ENCODE assay signal across 1 cellular context in genomic region chr5:131994533-131995226, GRCh38.
TF ChIP-seq lines count a peak whose summit lies in the region.

No MANE protein-coding gene starts in this region.

TF ChIP-seq in H1, 55 proteins besides CTCF, POLR2A, EP300 and RAD21:
- TF ChIP-seq GTF2F1 (IDR thresholded peaks at IDR 0.05; ENCODE audit: borderline replicate concordance, low read depth, low read length), result no peak
- TF ChIP-seq YY1 (IDR thresholded peaks at IDR 0.05; ENCODE audit: low read depth, low read length), result no peak
- no peak for TF ChIP-seq USF2 (IDR thresholded peaks at IDR 0.05; ENCODE audit: low read length)
- TF ChIP-seq KDM5A (IDR thresholded peaks at IDR 0.05; ENCODE audit: low read length), result no peak
- TF ChIP-seq CREB1 (IDR thresholded peaks at IDR 0.05), result no peak
- TF ChIP-seq ASH2L (IDR thresholded peaks at IDR 0.05; ENCODE audit: low read length), result peak; percentile 37
- TF ChIP-seq GABPA (IDR thresholded peaks at IDR 0.05; ENCODE audit: borderline replicate concordance, insufficient read depth, low read length), result no peak
- no peak for TF ChIP-seq RFX5 (IDR thresholded peaks at IDR 0.05; ENCODE audit: borderline replicate concordance, low read depth, low read length)
- TF ChIP-seq SP1 (IDR thresholded peaks at IDR 0.05; ENCODE audit: low read depth, low read length), result 0 out of 2 replicates have a peak, but pooled peaks have one; percentile 28
- TF ChIP-seq TAF7 (optimal IDR thresholded peaks at IDR 0.05; ENCODE audit: borderline replicate concordance, low read depth, low read length), result no peak
- TF ChIP-seq CHD7 (IDR thresholded peaks at IDR 0.05; ENCODE audit: insufficient replicate concordance, low read length), result no peak
- TF ChIP-seq SP2 (IDR thresholded peaks at IDR 0.05; ENCODE audit: low read length), result no peak
- TF ChIP-seq SAP30 (IDR thresholded peaks at IDR 0.05; ENCODE audit: insufficient read depth, insufficient replicate concordance, low read length), result no peak
- TF ChIP-seq KDM4A (IDR thresholded peaks at IDR 0.05; ENCODE audit: low read depth, low read length, severe bottlenecking), result no peak
- TF ChIP-seq SIN3A (conservative IDR thresholded peaks at IDR 0.05 in 1 of 2, IDR thresholded peaks at IDR 0.05 in 1 of 2; ENCODE audit: low read depth in 1 of 2, low read length in 2 of 2), result 0 out of 4 replicates have a peak, but pooled peaks of 1 of the 2 experiments have one; percentile 25
- no peak for TF ChIP-seq BACH1 (IDR thresholded peaks at IDR 0.05; ENCODE audit: low read length)
- TF ChIP-seq E2F6 (IDR thresholded peaks at IDR 0.05), result no peak
- no peak for TF ChIP-seq EZH2 (IDR thresholded peaks at IDR 0.05; ENCODE audit: low read depth, low read length, severe bottlenecking)
- no peak for TF ChIP-seq RBBP5 (IDR thresholded peaks at IDR 0.05; ENCODE audit: borderline replicate concordance, low read depth, low read length)
- no peak for TF ChIP-seq POU5F1 (IDR thresholded peaks at IDR 0.05; ENCODE audit: low read depth, low read length)
- TF ChIP-seq TEAD4 (IDR thresholded peaks at IDR 0.05; ENCODE audit: low read depth, low read length), result no peak; the same call in 1 of the 2 replicates
- TF ChIP-seq SUZ12 (IDR thresholded peaks at IDR 0.05; ENCODE audit: low read length), result no peak
- TF ChIP-seq JUND (IDR thresholded peaks at IDR 0.05; ENCODE audit: low read length), result no peak
- TF ChIP-seq CHD2 (IDR thresholded peaks at IDR 0.05; ENCODE audit: low read length), result no peak
- TF ChIP-seq CEBPB (IDR thresholded peaks at IDR 0.05; ENCODE audit: low read depth, low read length), result no peak
- TF ChIP-seq TCF12 (IDR thresholded peaks at IDR 0.05; ENCODE audit: low read depth, low read length), result no peak
